Comparison of ENCODE assay signal across 1 cellular context in genomic region chr14:99015833-99016232, GRCh38.
TF ChIP-seq lines count a peak whose summit lies in the region.

No MANE protein-coding gene starts in this region.

TF ChIP-seq in HEK293, 187 proteins besides CTCF, POLR2A, EP300 and RAD21 (continued from another document):
- TF ChIP-seq, protein P1, sequence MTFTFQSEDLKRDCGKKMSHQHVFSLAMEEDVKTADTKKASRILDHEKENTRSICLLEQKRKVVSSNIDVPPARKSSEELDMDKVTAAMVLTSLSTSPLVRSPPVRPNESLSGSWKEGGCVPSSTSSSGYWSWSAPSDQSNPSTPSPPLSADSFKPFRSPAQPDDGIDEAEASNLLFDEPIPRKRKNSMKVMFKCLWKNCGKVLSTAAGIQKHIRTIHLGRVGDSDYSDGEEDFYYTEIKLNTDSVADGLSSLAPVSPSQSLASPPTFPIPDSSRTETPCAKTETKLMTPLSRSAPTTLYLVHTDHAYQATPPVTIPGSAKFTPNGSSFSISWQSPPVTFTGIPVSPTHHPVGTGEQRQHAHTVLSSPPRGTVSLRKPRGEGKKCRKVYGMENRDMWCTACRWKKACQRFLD (tag by site-specific recombination; IDR thresholded peaks at IDR 0.05) = no peak
- no peak for TF ChIP-seq ZNF701 (tag by site-specific recombination; IDR thresholded peaks at IDR 0.05)
- TF ChIP-seq EGR2 (tag by site-specific recombination; IDR thresholded peaks at IDR 0.05; ENCODE audit: low read depth) = peak; percentile 76
- no peak for TF ChIP-seq ZNF341 (tag by site-specific recombination; IDR thresholded peaks at IDR 0.05; ENCODE audit: low read depth)
- no peak for TF ChIP-seq ZNF664 (tag by site-specific recombination; IDR thresholded peaks at IDR 0.05)
- TF ChIP-seq, protein P2, sequence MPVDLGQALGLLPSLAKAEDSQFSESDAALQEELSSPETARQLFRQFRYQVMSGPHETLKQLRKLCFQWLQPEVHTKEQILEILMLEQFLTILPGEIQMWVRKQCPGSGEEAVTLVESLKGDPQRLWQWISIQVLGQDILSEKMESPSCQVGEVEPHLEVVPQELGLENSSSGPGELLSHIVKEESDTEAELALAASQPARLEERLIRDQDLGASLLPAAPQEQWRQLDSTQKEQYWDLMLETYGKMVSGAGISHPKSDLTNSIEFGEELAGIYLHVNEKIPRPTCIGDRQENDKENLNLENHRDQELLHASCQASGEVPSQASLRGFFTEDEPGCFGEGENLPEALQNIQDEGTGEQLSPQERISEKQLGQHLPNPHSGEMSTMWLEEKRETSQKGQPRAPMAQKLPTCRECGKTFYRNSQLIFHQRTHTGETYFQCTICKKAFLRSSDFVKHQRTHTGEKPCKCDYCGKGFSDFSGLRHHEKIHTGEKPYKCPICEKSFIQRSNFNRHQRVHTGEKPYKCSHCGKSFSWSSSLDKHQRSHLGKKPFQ (tag by site-specific recombination; IDR thresholded peaks at IDR 0.05) = no peak
- no peak for TF ChIP-seq ZNF549 (tag by site-specific recombination; IDR thresholded peaks at IDR 0.05)
- no peak for TF ChIP-seq KLF10 (tag by site-specific recombination; IDR thresholded peaks at IDR 0.05)
- peak; percentile 94 for TF ChIP-seq ZIC2 (tag by site-specific recombination; IDR thresholded peaks at IDR 0.05)
- TF ChIP-seq SP2 (tag by site-specific recombination; IDR thresholded peaks at IDR 0.05) = no peak
- TF ChIP-seq ZNF423 (tag by site-specific recombination; IDR thresholded peaks at IDR 0.05) = peak; percentile 71
- TF ChIP-seq ZFHX2 (tag by site-specific recombination; conservative IDR thresholded peaks at IDR 0.05) = peak; percentile 95
- TF ChIP-seq ZNF248 (tag by site-specific recombination; IDR thresholded peaks at IDR 0.05) = no peak
- TF ChIP-seq, protein P3, sequence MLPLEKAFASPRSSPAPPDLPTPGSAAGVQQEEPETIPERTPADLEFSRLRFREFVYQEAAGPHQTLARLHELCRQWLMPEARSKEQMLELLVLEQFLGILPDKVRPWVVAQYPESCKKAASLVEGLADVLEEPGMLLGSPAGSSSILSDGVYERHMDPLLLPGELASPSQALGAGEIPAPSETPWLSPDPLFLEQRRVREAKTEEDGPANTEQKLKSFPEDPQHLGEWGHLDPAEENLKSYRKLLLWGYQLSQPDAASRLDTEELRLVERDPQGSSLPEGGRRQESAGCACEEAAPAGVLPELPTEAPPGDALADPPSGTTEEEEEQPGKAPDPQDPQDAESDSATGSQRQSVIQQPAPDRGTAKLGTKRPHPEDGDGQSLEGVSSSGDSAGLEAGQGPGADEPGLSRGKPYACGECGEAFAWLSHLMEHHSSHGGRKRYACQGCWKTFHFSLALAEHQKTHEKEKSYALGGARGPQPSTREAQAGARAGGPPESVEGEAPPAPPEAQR (tag by site-specific recombination; IDR thresholded peaks at IDR 0.05) = no peak
- TF ChIP-seq OSR2 (tag by site-specific recombination; IDR thresholded peaks at IDR 0.05) = peak; percentile 31; the same call in 1 of the 2 replicates
- TF ChIP-seq MEIS1 (CRISPR knock-in tag; IDR thresholded peaks at IDR 0.05; ENCODE audit: borderline replicate concordance) = no peak
- TF ChIP-seq ZNF449 (tag by site-specific recombination; IDR thresholded peaks at IDR 0.05) = no peak
- no peak for TF ChIP-seq ZNF132 (tag by site-specific recombination; IDR thresholded peaks at IDR 0.05; ENCODE audit: borderline replicate concordance)
- TF ChIP-seq ZNF324 (tag by site-specific recombination; IDR thresholded peaks at IDR 0.05) = no peak
